1 cellular context compared by ENCODE assay signal in the genomic region with DNA sequence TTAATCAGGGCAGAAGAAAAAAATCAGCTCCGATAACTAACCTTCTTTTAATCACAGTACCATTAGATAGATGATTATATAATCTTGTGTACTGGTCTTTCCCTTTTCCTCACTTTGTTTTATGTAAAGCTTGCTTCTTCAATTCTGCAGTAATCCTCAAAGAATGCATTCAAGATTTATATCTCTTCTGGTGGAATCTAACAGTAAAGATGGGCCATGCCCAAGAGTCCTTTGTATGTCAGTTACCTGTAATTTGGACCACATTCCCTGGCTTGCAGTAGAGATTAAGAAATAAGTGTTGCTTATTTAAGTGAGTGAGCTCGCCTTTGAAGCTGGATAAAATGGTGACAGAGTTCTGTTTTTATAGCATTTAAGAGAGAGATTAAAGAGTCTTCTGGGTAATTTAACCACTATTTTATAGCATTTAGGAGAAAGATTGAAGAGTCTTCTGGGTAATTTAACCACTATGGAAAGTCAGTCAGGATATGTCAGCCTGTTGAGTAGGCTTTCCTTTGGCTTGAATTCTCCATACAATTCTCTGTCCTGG.
TF ChIP-seq lines count a peak whose summit lies in the region.

No MANE protein-coding gene starts in this region.

TF ChIP-seq in SK-N-SH, 30 proteins besides CTCF, POLR2A, EP300 and RAD21 (continued from another document):
- TF ChIP-seq NRF1 (IDR thresholded peaks at IDR 0.05; ENCODE audit: low read depth, low read length) (no peak), GATA2 (CRISPR knock-in tag; IDR thresholded peaks at IDR 0.05) (no peak), NFIC (IDR thresholded peaks at IDR 0.05; ENCODE audit: borderline replicate concordance) (peak; percentile 5; the same call in 1 of the 2 replicates), SMC3 (IDR thresholded peaks at IDR 0.05; ENCODE audit: low read depth, low read length) (no peak), FOXJ3 (CRISPR knock-in tag; IDR thresholded peaks at IDR 0.05) (no peak), REST (IDR thresholded peaks at IDR 0.05; ENCODE audit: low read depth, low read length) (no peak), POLR2AphosphoS5 (IDR thresholded peaks at IDR 0.05; ENCODE audit: low read depth, low read length) (no peak), FOSL2 (IDR thresholded peaks at IDR 0.05; ENCODE audit: borderline replicate concordance, low read depth) (0 out of 2 replicates have a peak, but pooled peaks have one; percentile 6), RCOR1 (IDR thresholded peaks at IDR 0.05; ENCODE audit: low read length) (no peak), TEAD4 (IDR thresholded peaks at IDR 0.05; ENCODE audit: borderline replicate concordance, insufficient read depth) (0 out of 2 replicates have a peak, but pooled peaks have one; percentile 20)
- TF ChIP-seq, protein P1, sequence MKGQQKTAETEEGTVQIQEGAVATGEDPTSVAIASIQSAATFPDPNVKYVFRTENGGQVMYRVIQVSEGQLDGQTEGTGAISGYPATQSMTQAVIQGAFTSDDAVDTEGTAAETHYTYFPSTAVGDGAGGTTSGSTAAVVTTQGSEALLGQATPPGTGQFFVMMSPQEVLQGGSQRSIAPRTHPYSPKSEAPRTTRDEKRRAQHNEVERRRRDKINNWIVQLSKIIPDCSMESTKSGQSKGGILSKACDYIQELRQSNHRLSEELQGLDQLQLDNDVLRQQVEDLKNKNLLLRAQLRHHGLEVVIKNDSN (IDR thresholded peaks at IDR 0.05; ENCODE audit: borderline replicate concordance, low read depth) = no peak
TF ChIP-seq in SK-N-SH: peak in this region for 6.
